Comparison of ENCODE assay signal across 8 cellular contexts in genomic region chr15:60374628-60375081, GRCh38. TPM values are rescaled to one million over a fixed set of nuclear protein-coding genes. Genes with fewer than 3 reads are reported as not detected.
DNase-seq lines count a peak whose midpoint lies in the region; ATAC-seq and TF ChIP-seq lines count a peak whose summit lies in the region.

No MANE protein-coding gene starts in this region.

- H4K8ac ChIP-seq in mesenchymal stem cell (ENCODE audit: low read length), result peak overlapping the region; percentile 59

- no peaks in the 10 kb centered on the region for H3K27me3 ChIP-seq in mesenchymal stem cell (ENCODE audit: control insufficient read depth in 1 of 2, insufficient read depth in 1 of 2, low read length in 2 of 2)
- no peaks in the 10 kb centered on the region for H3K27me3 ChIP-seq in MM.1S (replicated peaks; ENCODE audit: insufficient read depth, low read length)

- H4K91ac ChIP-seq in mesenchymal stem cell (ENCODE audit: low read length), result no peak overlapping the region

- H3K4ac ChIP-seq in mesenchymal stem cell (ENCODE audit: low read depth in 1 of 2, low read length in 2 of 2), result no peak overlapping the region

- peaks cover 18 to 85% of the 10 kb centered on the region in 2 experiments for H3K36me3 ChIP-seq in mesenchymal stem cell (ENCODE audit: control insufficient read depth in 1 of 2, insufficient read depth in 2 of 2, low read depth in 1 of 2, low read length in 2 of 2)
- H3K36me3 ChIP-seq in MM.1S (replicated peaks; ENCODE audit: insufficient read depth, low read length), result peaks cover 9% of the 10 kb centered on the region; the same call in 1 of the 2 replicates

- no peak overlapping the region for H3K23ac ChIP-seq in mesenchymal stem cell (ENCODE audit: low read length in 2 of 2)

- no peak for ATAC-seq in HG02763 (IDR thresholded peaks at IDR 0.05; ENCODE audit: unreplicated experiment)

- H3K79me2 ChIP-seq in MM.1S (ENCODE audit: low read length), result peaks cover 36% of the 10 kb centered on the region

- no peaks in the 10 kb centered on the region for H3F3A ChIP-seq in MM.1S (ENCODE audit: insufficient read depth, low read length)

- H3K9me3 ChIP-seq in mesenchymal stem cell (ENCODE audit: control insufficient read depth, low read length) (no peaks in the 10 kb centered on the region), MM.1S (replicated peaks; ENCODE audit: insufficient read depth, low read length) (no peaks in the 10 kb centered on the region)

- H3K79me1 ChIP-seq in mesenchymal stem cell (replicated peaks; ENCODE audit: low read length, poor library complexity, severe bottlenecking), result no peaks in the 10 kb centered on the region

- H3K18ac ChIP-seq in mesenchymal stem cell (ENCODE audit: low read depth in 1 of 2, low read length in 2 of 2), result no peak overlapping the region

- H3K9me2 ChIP-seq in MM.1S (replicated peaks; ENCODE audit: insufficient read depth, low read length), result no peaks in the 10 kb centered on the region

- peak overlapping the region; percentile 85 for H3K9ac ChIP-seq in mesenchymal stem cell (ENCODE audit: low read length)
- H3K9ac ChIP-seq in MM.1S (ENCODE audit: low read length), result no peak overlapping the region

- H2AFZ ChIP-seq in mesenchymal stem cell (ENCODE audit: low read depth, low read length), result no peak overlapping the region
- H2AFZ ChIP-seq in MM.1S (ENCODE audit: low read length), result no peak overlapping the region

- DNase-seq in EH (ENCODE audit: low read depth) (peak; percentile 99), NCI-H2107 (lab: John Stamatoyannopoulos, UW) (peak; percentile 48), choroid plexus epithelial cell (ENCODE audit: low read depth) (peak; percentile 97), mesenchymal stem cell (peak; percentile 99), G401 (ENCODE audit: low spot score) (no peak), MM.1S (no peak), inferior parietal cortex (ENCODE audit: extremely low spot score) (no peak)

- H2BK120ac ChIP-seq in mesenchymal stem cell (ENCODE audit: low read depth, low read length), result no peak overlapping the region

- H3K4me1 ChIP-seq in mesenchymal stem cell (ENCODE audit: control insufficient read depth, insufficient read depth, low read depth, low read length) (peaks cover 22% of the 10 kb centered on the region), MM.1S (ENCODE audit: low read length) (no peaks in the 10 kb centered on the region)

- H2BK15ac ChIP-seq in mesenchymal stem cell (ENCODE audit: low read depth, poor library complexity, severe bottlenecking), result no peak overlapping the region

- H3K27ac ChIP-seq in mesenchymal stem cell (ENCODE audit: low read length, poor library complexity, severe bottlenecking), result peak overlapping the region; percentile 98
- H3K27ac ChIP-seq in MM.1S (ENCODE audit: low read length), result no peak overlapping the region

- no peak overlapping the region for H2AK5ac ChIP-seq in mesenchymal stem cell (ENCODE audit: low read length, severe bottlenecking)

- TF ChIP-seq CTCF in choroid plexus epithelial cell (conservative IDR thresholded peaks at IDR 0.05; ENCODE audit: low read depth, low read length) (no peak), MM.1S (IDR thresholded peaks at IDR 0.05; ENCODE audit: low read length) (no peak)

- H3K4me2 ChIP-seq in mesenchymal stem cell (ENCODE audit: low read length, poor library complexity, severe bottlenecking) (no peak overlapping the region), MM.1S (ENCODE audit: low read depth, low read length) (no peak overlapping the region)

- H2BK12ac ChIP-seq in mesenchymal stem cell (ENCODE audit: low read length in 2 of 2), result no peak overlapping the region

- H4K20me1 ChIP-seq in MM.1S (ENCODE audit: insufficient read depth, low read length), result no peaks in the 10 kb centered on the region

- H2BK5ac ChIP-seq in mesenchymal stem cell (ENCODE audit: low read depth, low read length, poor library complexity, severe bottlenecking), result no peak overlapping the region

- no peak overlapping the region for H3K14ac ChIP-seq in mesenchymal stem cell (ENCODE audit: low read length in 2 of 2)

- 12% methylated on average over 7 of the region's 7 CpGs for WGBS in mesenchymal stem cell

- H3K4me3 ChIP-seq in choroid plexus epithelial cell (ENCODE audit: low read depth, low read length) (no peak overlapping the region), mesenchymal stem cell (ENCODE audit: insufficient read depth in 1 of 2, low read depth in 1 of 2, low read length in 2 of 2) (peak overlapping the region in 1 of 2 experiments; percentile 48), MM.1S (ENCODE audit: low read length) (no peak overlapping the region)

- in situ Hi-C loops in G401 (cut with HindIII; ENCODE audit: low sequenced_read_pairs), result no loop called here

RNA-seq across cellular contexts. Expression of gene ANXA2, which starts 23.1 kb away (rescaled TPM):
- 2,051 TPM for polyA plus RNA-seq in mesenchymal stem cell (2013, experiment 1 of 2)
- 2,053 TPM for polyA plus RNA-seq in mesenchymal stem cell (2013, experiment 2 of 2)
- total RNA-seq in G401 (2014; rRNA removed; shearing (Covaris generic)), result 851 and 1,039 TPM in 2 replicates

Comparison
In these comparisons a context has a peak if more than half of its experiments do, and no peak if none do; other contexts are left out.
1. DNase-seq: peak in EH (single experiment), NCI-H2107 (single experiment), choroid plexus epithelial cell (single experiment) and mesenchymal stem cell (single experiment); none in G401 (single experiment), MM.1S (single experiment) and inferior parietal cortex (single experiment).